In the genomic region with DNA sequence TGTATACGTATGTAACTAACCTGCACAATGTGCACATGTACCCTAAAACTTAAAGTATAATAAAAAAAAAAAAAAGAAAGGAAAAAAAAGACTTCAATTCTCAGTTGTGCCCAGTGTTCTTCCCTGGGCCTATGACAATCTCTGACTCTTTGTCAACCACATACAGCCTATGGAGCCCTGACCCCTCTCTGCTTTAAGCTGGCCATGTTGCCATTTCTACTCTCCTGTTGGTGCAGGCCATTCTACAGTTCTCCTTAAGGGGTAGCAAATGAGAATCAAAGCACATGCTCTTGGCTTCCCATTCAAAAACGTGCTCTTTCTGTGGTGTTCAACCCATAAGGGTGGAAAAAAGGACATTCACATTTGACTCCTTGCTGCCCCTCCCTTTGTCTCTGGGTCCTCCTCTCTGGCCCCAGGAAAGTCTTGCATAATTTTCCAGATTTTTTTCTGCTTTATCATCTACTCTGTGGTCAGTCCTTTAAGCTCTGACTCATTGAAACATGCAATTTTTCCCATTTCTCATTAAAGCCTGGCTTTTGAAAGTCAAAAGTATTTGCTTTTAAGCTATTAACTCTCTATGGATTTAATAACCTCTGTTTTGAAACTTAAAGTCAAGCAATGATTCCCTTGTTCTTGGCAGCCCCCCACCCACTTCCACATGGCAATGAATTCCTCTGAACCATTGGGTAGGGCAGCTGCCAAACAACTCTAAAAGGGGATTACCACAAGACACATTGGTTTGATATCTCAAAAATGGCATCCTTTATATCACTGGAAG, we compare ENCODE assay signal across 1 cellular context.
TF ChIP-seq lines count a peak whose summit lies in the region.

No MANE protein-coding gene starts in this region.

TF ChIP-seq in IMR-90, 13 proteins besides CTCF, POLR2A, EP300 and RAD21:
- TF ChIP-seq MAZ (IDR thresholded peaks at IDR 0.05; ENCODE audit: borderline replicate concordance, low read depth, low read length) (peak; percentile 80), NFE2L2 (IDR thresholded peaks at IDR 0.05; ENCODE audit: low read depth, low read length) (peak; percentile 63; the same call in 1 of the 2 replicates), CEBPB (IDR thresholded peaks at IDR 0.05; ENCODE audit: low read depth, low read length) (peak; percentile 98), RFX5 (IDR thresholded peaks at IDR 0.05; ENCODE audit: low read depth, low read length) (no peak), FOS (IDR thresholded peaks at IDR 0.05; ENCODE audit: low read depth, low read length) (peak; percentile 91), CHD1 (IDR thresholded peaks at IDR 0.05; ENCODE audit: low read depth, low read length) (no peak)
